ENCODE assay signal across 8 cellular contexts in genomic region chr20:45445805-45446562, GRCh38. TPM values are rescaled to one million over a fixed set of nuclear protein-coding genes. Genes with fewer than 3 reads are reported as not detected.
DNase-seq lines count a peak whose midpoint lies in the region; ATAC-seq and TF ChIP-seq lines count a peak whose summit lies in the region.

No MANE protein-coding gene starts in this region.

- H3K27me3 Mint-ChIP-seq in activated naive CD8-positive, alpha-beta T cell treated with anti-CD3 and anti-CD28 coated beads, Interleukin-2, amount 50 U/mL, for 24 hours: peaks cover 14% of the 10 kb centered on the region

- TF ChIP-seq CTCF in GM12875 (IDR thresholded peaks at IDR 0.05; ENCODE audit: borderline replicate concordance, insufficient read depth, low read depth, low read length): peak; percentile 77
- TF ChIP-seq CTCF in NB4 (IDR thresholded peaks at IDR 0.05; ENCODE audit: low read depth, low read length): peak; percentile 83
- no peak for TF ChIP-seq CTCF in tibial artery (IDR thresholded peaks at IDR 0.05)

- H3K56ac ChIP-seq in mesendoderm (ENCODE audit: low read length): peak overlapping the region; percentile 10

- peak; percentile 79 for ATAC-seq in activated naive CD8-positive, alpha-beta T cell treated with anti-CD3 and anti-CD28 coated beads, Interleukin-2, amount 50 U/mL, for 24 hours
- ATAC-seq in HG02973 (IDR thresholded peaks at IDR 0.05; ENCODE audit: unreplicated experiment) (no peak), HG03196 (IDR thresholded peaks at IDR 0.05; ENCODE audit: unreplicated experiment) (no peak)

- H3K36me3 Mint-ChIP-seq in activated naive CD8-positive, alpha-beta T cell treated with anti-CD3 and anti-CD28 coated beads, Interleukin-2, amount 50 U/mL, for 24 hours (ENCODE audit: low read depth): no peaks in the 10 kb centered on the region

- no peak overlapping the region for H3K23ac ChIP-seq in mesendoderm (ENCODE audit: low read length)

- H2BK15ac ChIP-seq in mesendoderm (replicated peaks; ENCODE audit: low read depth): no peak overlapping the region

- no peaks in the 10 kb centered on the region for H3K79me2 ChIP-seq in mesendoderm (ENCODE audit: control insufficient read depth, insufficient read depth, low read length)

- WGBS in mesendoderm (ENCODE audit: extremely low coverage, insufficient coverage, low lambda C conversion rate): no CpG with 5 or more reads among the region's 7 CpGs

- DNase-seq in AML-193 (lab: John Stamatoyannopoulos, UW): peak; percentile 43 to 47
- peak; percentile 50 for DNase-seq in NB4 (ENCODE audit: low read depth)
- peak; percentile 56 for DNase-seq in activated naive CD8-positive, alpha-beta T cell treated with anti-CD3 and anti-CD28 coated beads, Interleukin-2, amount 50 U/mL, for 24 hours
- peak; percentile 68 for DNase-seq in mesendoderm
- no peak for DNase-seq in tibial artery

- H3K36me3 ChIP-seq in mesendoderm (ENCODE audit: control insufficient read depth, insufficient read depth, low read length) (no peaks in the 10 kb centered on the region), tibial artery (no peaks in the 10 kb centered on the region)

- H3K9ac ChIP-seq in mesendoderm (ENCODE audit: low read length): no peak overlapping the region

- H3K4me2 ChIP-seq in mesendoderm (ENCODE audit: low read length): no peak overlapping the region

- H3K18ac ChIP-seq in mesendoderm (ENCODE audit: low read length): no peak overlapping the region

- H4K8ac ChIP-seq in mesendoderm (ENCODE audit: low read depth, low read length): no peak overlapping the region

- H2AK5ac ChIP-seq in mesendoderm (ENCODE audit: low read length): peak overlapping the region; percentile 79

- H3K79me1 ChIP-seq in mesendoderm (ENCODE audit: low read length): no peaks in the 10 kb centered on the region

- no peak overlapping the region for H3K4me3 ChIP-seq in GM12875 (ENCODE audit: low read depth, low read length)
- H3K4me3 ChIP-seq in NB4 (ENCODE audit: low read depth, low read length): no peak overlapping the region
- H3K4me3 ChIP-seq in mesendoderm (ENCODE audit: low read length): no peak overlapping the region
- no peak overlapping the region for H3K4me3 ChIP-seq in tibial artery

- H2BK120ac ChIP-seq in mesendoderm (ENCODE audit: low read depth, low read length): no peak overlapping the region

- H3K27ac Mint-ChIP-seq in activated naive CD8-positive, alpha-beta T cell treated with anti-CD3 and anti-CD28 coated beads, Interleukin-2, amount 50 U/mL, for 24 hours: no peak overlapping the region

- no peaks in the 10 kb centered on the region for H3K9me3 Mint-ChIP-seq in activated naive CD8-positive, alpha-beta T cell treated with anti-CD3 and anti-CD28 coated beads, Interleukin-2, amount 50 U/mL, for 24 hours

- no peak overlapping the region for H2BK5ac ChIP-seq in mesendoderm (ENCODE audit: low read length)

- no peak for TF ChIP-seq POLR2A in NB4 (IDR thresholded peaks at IDR 0.05; ENCODE audit: extremely low read depth, insufficient read length)

- intact Hi-C loops in tibial artery (cut with DNase I; ENCODE audit: low total_unique reads): loop anchor here (10.0 kb wide), 1 partner anchor 329 kb away; no protein-coding TSS in a partner anchor

- H3K4me1 ChIP-seq in mesendoderm (ENCODE audit: control insufficient read depth, low read depth, low read length): peaks cover 23% of the 10 kb centered on the region
- H3K4me1 ChIP-seq in tibial artery: peaks cover 0 to 26% (median 10%) of the 10 kb centered on the region in 4 donors

- H3K4me1 Mint-ChIP-seq in activated naive CD8-positive, alpha-beta T cell treated with anti-CD3 and anti-CD28 coated beads, Interleukin-2, amount 50 U/mL, for 24 hours: peaks cover 20% of the 10 kb centered on the region

- H3K27ac ChIP-seq in mesendoderm (ENCODE audit: low read depth, low read length) (no peak overlapping the region), tibial artery (no peak overlapping the region)

- no peak overlapping the region for H3K4me3 Mint-ChIP-seq in activated naive CD8-positive, alpha-beta T cell treated with anti-CD3 and anti-CD28 coated beads, Interleukin-2, amount 50 U/mL, for 24 hours

- H4K5ac ChIP-seq in mesendoderm (ENCODE audit: low read length): no peak overlapping the region

- H3K4ac ChIP-seq in mesendoderm (ENCODE audit: low read depth, low read length): no peak overlapping the region

- H3K9me3 ChIP-seq in tibial artery: no peaks in the 10 kb centered on the region

- H3K27me3 ChIP-seq in mesendoderm (ENCODE audit: insufficient read depth, low read length, poor library complexity): no peaks in the 10 kb centered on the region
- peaks cover 0 to 2% of the 10 kb centered on the region in 2 donors for H3K27me3 ChIP-seq in tibial artery

RNA-seq across cellular contexts. Expression of gene WFDC2, which starts 23.6 kb away (rescaled TPM):
- 146 TPM for polyA plus RNA-seq in mesendoderm (2013, experiment 1 of 2)
- polyA plus RNA-seq in mesendoderm (2013, experiment 2 of 2): 142 TPM

RNA-seq across cellular contexts. Expression of gene PIGT, which starts 30.0 kb away (rescaled TPM):
- polyA plus RNA-seq in mesendoderm (2013, experiment 1 of 2): 67.2 TPM
- polyA plus RNA-seq in mesendoderm (2013, experiment 2 of 2): 65.0 TPM

RNA-seq across cellular contexts. Expression of gene DBNDD2, which starts 37.9 kb away (rescaled TPM):
- polyA plus RNA-seq in mesendoderm (2013, experiment 1 of 2): 17.5 TPM
- 18.6 TPM for polyA plus RNA-seq in mesendoderm (2013, experiment 2 of 2)

Comparison
In these comparisons a context has a peak if more than half of its experiments do, and no peak if none do; other contexts are left out.
1. DNase-seq: peak in AML-193 (2 of 2), NB4 (single experiment), activated naive CD8-positive, alpha-beta T cell treated with anti-CD3 and anti-CD28 coated beads, Interleukin-2, amount 50 U/mL, for 24 hours (single experiment) and mesendoderm (single experiment); none in tibial artery (0 of 2).
2. CTCF ChIP-seq: peak in GM12875 (single experiment) and NB4 (single experiment); none in tibial artery (0 of 2).